Comparison of ENCODE assay signal across 8 cellular contexts in genomic region chr12:6335451-6336078, GRCh38. TPM values are rescaled to one million over a fixed set of nuclear protein-coding genes. Genes with fewer than 3 reads are reported as not detected.
DNase-seq lines count a peak whose midpoint lies in the region; ATAC-seq and TF ChIP-seq lines count a peak whose summit lies in the region.

No MANE protein-coding gene starts in this region.

- peak; percentile 31 to 44 (median 35) for TF ChIP-seq CTCF in right lobe of liver (IDR thresholded peaks at IDR 0.05)

- peak; percentile 50; the same call in 1 of the 2 replicates for TF ChIP-seq RAD21 in Ishikawa (IDR thresholded peaks at IDR 0.05; ENCODE audit: low read depth)

- H3K36me3 ChIP-seq in right lobe of liver: peaks cover 0 to 40% (median 28%) of the 10 kb centered on the region in 4 donors

- DNase-seq in COLO829 (ENCODE audit: low spot score): peak; percentile 83
- peak; percentile 83 to 88 (median 85) for DNase-seq in right lobe of liver
- peak; percentile 76 to 84 (median 77) for DNase-seq in stimulated activated CD4-positive, alpha-beta T cell treated with anti-CD3 and anti-CD28 coated beads, TNF-alpha, amount 100 ng/mL, for 48 hours (ENCODE audit: low read depth in 3 of 3)
- DNase-seq in putamen (ENCODE audit: low spot score): no peak

- peak; percentile 65 for ATAC-seq in GM19468 (IDR thresholded peaks at IDR 0.05; ENCODE audit: extremely low read depth, unreplicated experiment)
- ATAC-seq in activated CD4-positive, CD25-positive, alpha-beta regulatory T cell treated with anti-CD3 and anti-CD28 coated beads, Interleukin-2, amount 50 U/mL, for 24 hours: peak; percentile 91 to 92
- peak; percentile 38 to 54 (median 48) for ATAC-seq in right lobe of liver

- no peaks in the 10 kb centered on the region for H3K27me3 ChIP-seq in right lobe of liver

- no peaks in the 10 kb centered on the region for H3K9me3 ChIP-seq in right lobe of liver

- H3K4me3 ChIP-seq in right lobe of liver: peak overlapping the region; percentile 33 to 100 (median 51)

- H3K27ac ChIP-seq in cingulate gyrus (ENCODE audit: low read depth, low read length) (peak overlapping the region; percentile 95), right lobe of liver (peak overlapping the region; percentile 90 to 100 (median 97))

- intact Hi-C loops in right lobe of liver (cut with DNase I): loop anchor here (10.0 kb wide), 2 partner anchors 49 to 199 kb away; partner anchors contain the start of genes LTBR (in 2 of the 2) and GAPDH (in 1 of the 2)

- peak; percentile 42 for TF ChIP-seq POLR2A in right lobe of liver (IDR thresholded peaks at IDR 0.05)

- H3K4me1 ChIP-seq in right lobe of liver: peaks cover 0 to 62% (median 24%) of the 10 kb centered on the region in 4 donors

- no peak for TF ChIP-seq EP300 in Ishikawa (IDR thresholded peaks at IDR 0.05; ENCODE audit: borderline replicate concordance)

- WGBS in right lobe of liver (ENCODE audit: insufficient coverage, low coverage, low lambda C conversion rate, missing lambda C conversion rate): 0% methylated on average over 2 of the region's 11 CpGs

TF ChIP-seq in Ishikawa, 13 proteins besides CTCF, POLR2A, EP300 and RAD21:
- TF ChIP-seq CREB1 (IDR thresholded peaks at IDR 0.05; ENCODE audit: low read depth): no peak
- TF ChIP-seq, protein P1, sequence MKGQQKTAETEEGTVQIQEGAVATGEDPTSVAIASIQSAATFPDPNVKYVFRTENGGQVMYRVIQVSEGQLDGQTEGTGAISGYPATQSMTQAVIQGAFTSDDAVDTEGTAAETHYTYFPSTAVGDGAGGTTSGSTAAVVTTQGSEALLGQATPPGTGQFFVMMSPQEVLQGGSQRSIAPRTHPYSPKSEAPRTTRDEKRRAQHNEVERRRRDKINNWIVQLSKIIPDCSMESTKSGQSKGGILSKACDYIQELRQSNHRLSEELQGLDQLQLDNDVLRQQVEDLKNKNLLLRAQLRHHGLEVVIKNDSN (IDR thresholded peaks at IDR 0.05): no peak

RNA-seq across cellular contexts. Expression of gene TNFRSF1A, which starts 6.3 kb away (rescaled TPM):
- total RNA-seq in right lobe of liver: 100 to 1,000 TPM in 4 of 6 experiments, 10 to 100 TPM in 2; 70.6 to 199 (median 117) TPM

RNA-seq across cellular contexts. Expression of gene PLEKHG6, which starts 25.1 kb away (rescaled TPM):
- total RNA-seq in right lobe of liver: 1 to 10 TPM; 2.3 to 5.5 (median 3.3) TPM

RNA-seq across cellular contexts. Expression of gene SCNN1A, which starts 39.8 kb away (rescaled TPM):
- total RNA-seq in right lobe of liver: 1 to 10 TPM; 2.1 to 9.5 (median 6.0) TPM

RNA-seq across cellular contexts. Expression of gene LTBR, which starts 48.4 kb away (rescaled TPM):
- 100 to 1,000 TPM in 3 of 6 experiments, 10 to 100 TPM in 3; 83.8 to 235 (median 103) TPM for total RNA-seq in right lobe of liver
